ENCODE assay signal across 1 cellular context in genomic region chr2:241036397-241036963, GRCh38.
A peak's percentile ranks its signal among the peaks of the same experiment; 100 is the strongest.
TF ChIP-seq lines count a peak whose summit lies in the region.

No MANE protein-coding gene starts in this region.

TF ChIP-seq in WTC11, 78 proteins besides CTCF, POLR2A, EP300 and RAD21 (continued from another document):
- TF ChIP-seq HMGXB4 (CRISPR knock-in tag; IDR thresholded peaks at IDR 0.05) (no peak), JUN (CRISPR knock-in tag; IDR thresholded peaks at IDR 0.05) (no peak), SMAD3 (CRISPR knock-in tag; IDR thresholded peaks at IDR 0.05; ENCODE audit: borderline replicate concordance) (no peak), CREB1 (CRISPR knock-in tag; IDR thresholded peaks at IDR 0.05) (no peak), TP53 (CRISPR knock-in tag; IDR thresholded peaks at IDR 0.05) (no peak), ZMAT4 (CRISPR knock-in tag; IDR thresholded peaks at IDR 0.05) (no peak), SP1 (CRISPR knock-in tag; conservative IDR thresholded peaks at IDR 0.05) (peak; percentile 43; the same call in 1 of the 2 replicates), CREM (CRISPR knock-in tag; IDR thresholded peaks at IDR 0.05) (no peak), E2F4 (CRISPR knock-in tag; IDR thresholded peaks at IDR 0.05; ENCODE audit: borderline replicate concordance, low read depth) (no peak)
